Comparison of ENCODE assay signal across 23 cellular contexts in genomic region chr6:42391441-42391840, GRCh38.
DNase-seq lines count a peak whose midpoint lies in the region; ATAC-seq lines count a peak whose summit lies in the region.
"Had no signal": no experiment of that assay in that cellular context is flagged by ENCODE, and none has a peak within 500 bp of the region (broad histone marks: within the 10 kb centered on the region; RNA-seq: fewer than 3 reads in every experiment).

No MANE protein-coding gene starts in this region.

- H3K9ac ChIP-seq in trophoblast cell (ENCODE audit: low read length), result no peak overlapping the region
- H3K9ac ChIP-seq: BLaER1 treated with 17β-estradiol and CSF1 and Interleukin-3, amounts not matched to agents 10 nM and 100 nM; parathyroid adenoma had no signal

- peaks cover 8% of the 10 kb centered on the region for H3K36me3 Mint-ChIP-seq in T-helper 2 cell treated with Interferon-gamma antibody and Interleukin-4, amounts not matched to agents 5 μg/mL and 100 μg/mL, for 36 hours (ENCODE audit: low read depth)
- H3K36me3 Mint-ChIP-seq in T-cell, result peaks cover 3% of the 10 kb centered on the region
- peaks cover 3% of the 10 kb centered on the region for H3K36me3 Mint-ChIP-seq in activated naive CD8-positive, alpha-beta T cell treated with anti-CD3 and anti-CD28 coated beads, Interleukin-2, amount 10 ng/mL, durations not matched to agents 7 days and 5 days

- H3K27ac Mint-ChIP-seq in T-helper 2 cell treated with Interferon-gamma antibody and Interleukin-4, amounts not matched to agents 5 μg/mL and 100 μg/mL, for 36 hours, result peak overlapping the region; percentile 96
- H3K27ac Mint-ChIP-seq in T-cell, result peak overlapping the region; percentile 99 to 100
- peak overlapping the region; percentile 96 for H3K27ac Mint-ChIP-seq in activated naive CD8-positive, alpha-beta T cell treated with anti-CD3 and anti-CD28 coated beads, Interleukin-2, amount 10 ng/mL, durations not matched to agents 7 days and 5 days
- H3K27ac Mint-ChIP-seq: GM23338 had no signal

- H3K14ac ChIP-seq in trophoblast cell (ENCODE audit: low read length), result no peak overlapping the region

- H4K12ac ChIP-seq in trophoblast cell (ENCODE audit: low read depth, low read length), result no peak overlapping the region

- H4K8ac ChIP-seq in trophoblast cell (ENCODE audit: low read depth, low read length), result no peak overlapping the region

- POLR2A ChIA-PET in T-cell (lab: Charles Lee), result interaction anchor here (0.6 to 1.0 kb wide), 3 partner anchors 9 to 143 kb away, joined by 3 read pairs; no protein-coding TSS in a partner anchor
- POLR2A ChIA-PET in activated naive CD8-positive, alpha-beta T cell treated with anti-CD3 and anti-CD28 coated beads, Interleukin-2, amount 10 ng/mL, durations not matched to agents 7 days and 5 days (lab: Charles Lee), result interaction anchor here (1.5 to 4.1 kb wide), 5 partner anchors 12 to 60 kb away, joined by 3 to 35 read pairs (median 23); partner anchors contain the start of gene TRERF1

- H2BK5ac ChIP-seq in trophoblast cell (ENCODE audit: low read depth, low read length, poor library complexity), result no peak overlapping the region

- no peaks in the 10 kb centered on the region for H3K27me3 ChIP-seq in trophoblast cell (ENCODE audit: insufficient read depth, low read length)
- H3K27me3 ChIP-seq: BLaER1 treated with 17β-estradiol and CSF1 and Interleukin-3, amounts not matched to agents 10 nM and 100 nM; body of pancreas; transverse colon had no signal

- H3K27me3 Mint-ChIP-seq in T-helper 2 cell treated with Interferon-gamma antibody and Interleukin-4, amounts not matched to agents 5 μg/mL and 100 μg/mL, for 36 hours (ENCODE audit: low read depth), result no peaks in the 10 kb centered on the region
- no peaks in the 10 kb centered on the region for H3K27me3 Mint-ChIP-seq in T-cell
- H3K27me3 Mint-ChIP-seq in activated naive CD8-positive, alpha-beta T cell treated with anti-CD3 and anti-CD28 coated beads, Interleukin-2, amount 10 ng/mL, durations not matched to agents 7 days and 5 days, result no peaks in the 10 kb centered on the region

- no CpG with 5 or more reads among the region's 6 CpGs for WGBS in trophoblast cell (ENCODE audit: extremely low coverage, insufficient coverage, insufficient read length)

- peaks cover 2 to 3% of the 10 kb centered on the region in 2 experiments for H3K4me1 ChIP-seq in trophoblast cell (ENCODE audit: control insufficient read depth in 1 of 2, insufficient read depth in 2 of 2, low read length in 2 of 2)
- H3K4me1 ChIP-seq: parathyroid adenoma had no signal

- H2BK12ac ChIP-seq in trophoblast cell (ENCODE audit: low read length), result no peak overlapping the region

- H2AK5ac ChIP-seq in trophoblast cell (ENCODE audit: low read length), result no peak overlapping the region

- peak overlapping the region; percentile 79 for H3K4me3 Mint-ChIP-seq in T-helper 2 cell treated with Interferon-gamma antibody and Interleukin-4, amounts not matched to agents 5 μg/mL and 100 μg/mL, for 36 hours
- peak overlapping the region in 2 of 3 donors; percentile 38 to 48 for H3K4me3 Mint-ChIP-seq in T-cell
- H3K4me3 Mint-ChIP-seq in activated naive CD8-positive, alpha-beta T cell treated with anti-CD3 and anti-CD28 coated beads, Interleukin-2, amount 10 ng/mL, durations not matched to agents 7 days and 5 days, result peak overlapping the region; percentile 79
- H3K4me3 Mint-ChIP-seq: GM23338 had no signal

- no peak overlapping the region for H3K18ac ChIP-seq in trophoblast cell (ENCODE audit: low read length)

- CTCF ChIA-PET in T-cell (lab: Charles Lee), result interaction anchor here (0.5 to 2.5 kb wide), 4 partner anchors 29 to 1085 kb away, joined by 3 to 13 read pairs (median 6); partner anchors contain the start of gene TRERF1 (in 2 of the 2)

- no peaks in the 10 kb centered on the region for H3K9me3 Mint-ChIP-seq in T-helper 2 cell treated with Interferon-gamma antibody and Interleukin-4, amounts not matched to agents 5 μg/mL and 100 μg/mL, for 36 hours
- H3K9me3 Mint-ChIP-seq in T-cell, result no peaks in the 10 kb centered on the region
- no peaks in the 10 kb centered on the region for H3K9me3 Mint-ChIP-seq in activated naive CD8-positive, alpha-beta T cell treated with anti-CD3 and anti-CD28 coated beads, Interleukin-2, amount 10 ng/mL, durations not matched to agents 7 days and 5 days
- H3K9me3 Mint-ChIP-seq: GM23338 had no signal

- no peaks in the 10 kb centered on the region for H3K36me3 ChIP-seq in trophoblast cell (ENCODE audit: control insufficient read depth in 1 of 2, insufficient read depth in 2 of 2, low read length in 2 of 2)
- H3K36me3 ChIP-seq: left ventricle myocardium inferior, transverse colon had no signal

- peaks cover 71% of the 10 kb centered on the region for H3K4me1 Mint-ChIP-seq in T-helper 2 cell treated with Interferon-gamma antibody and Interleukin-4, amounts not matched to agents 5 μg/mL and 100 μg/mL, for 36 hours (ENCODE audit: low read depth)
- H3K4me1 Mint-ChIP-seq in T-cell, result peaks cover 98 to 99% (median 99%) of the 10 kb centered on the region in 3 donors
- peaks cover 69% of the 10 kb centered on the region for H3K4me1 Mint-ChIP-seq in activated naive CD8-positive, alpha-beta T cell treated with anti-CD3 and anti-CD28 coated beads, Interleukin-2, amount 10 ng/mL, durations not matched to agents 7 days and 5 days

- ATAC-seq in T-cell (replicated peaks in 1 of 4), result no peak
- no peak for ATAC-seq in activated naive CD8-positive, alpha-beta T cell treated with anti-CD3 and anti-CD28 coated beads, Interleukin-2, amount 10 ng/mL, durations not matched to agents 7 days and 5 days (ENCODE audit: low read depth)
- ATAC-seq in GM19397 (IDR thresholded peaks at IDR 0.05; ENCODE audit: unreplicated experiment), result no peak
- no peak for ATAC-seq in GM18870 (IDR thresholded peaks at IDR 0.05; ENCODE audit: unreplicated experiment)
- ATAC-seq: body of pancreas, GM23338, HepG2 had no signal

- no peak overlapping the region for H3K27ac ChIP-seq in trophoblast cell (ENCODE audit: low read depth, low read length)
- H3K27ac ChIP-seq: BLaER1 treated with 17β-estradiol and CSF1 and Interleukin-3, amounts not matched to agents 10 nM and 100 nM; body of pancreas; left ventricle myocardium inferior; parathyroid adenoma had no signal

- no peak overlapping the region for H3K4me3 ChIP-seq in trophoblast cell (ENCODE audit: low read depth, low read length)
- H3K4me3 ChIP-seq: BLaER1 treated with 17β-estradiol and CSF1 and Interleukin-3, amounts not matched to agents 10 nM and 100 nM; body of pancreas; GM23338; left ventricle myocardium inferior; transverse colon had no signal

- H3K79me1 ChIP-seq in trophoblast cell (ENCODE audit: low read length), result no peaks in the 10 kb centered on the region

- no peak for DNase-seq in T-helper 2 cell treated with Interferon-gamma antibody and Interleukin-4, amounts not matched to agents 5 μg/mL and 100 μg/mL, for 36 hours (ENCODE audit: low spot score)
- DNase-seq in T-helper 2 cell, result no peak
- no peak for DNase-seq in T-cell
- DNase-seq in activated naive CD8-positive, alpha-beta T cell treated with anti-CD3 and anti-CD28 coated beads, Interleukin-2, amount 10 ng/mL, durations not matched to agents 7 days and 5 days, result no peak
- peak; percentile 63 to 75 for DNase-seq in trophoblast cell
- no peak for DNase-seq in dedifferentiated amniotic fluid mesenchymal stem cell (ENCODE audit: extremely low spot score)
- DNase-seq: 8988T; activated CD4-positive, CD25-positive, alpha-beta regulatory T cell treated with anti-CD3 and anti-CD28 coated beads, Interleukin-2, amount 50 U/mL, for 72 hours; activated gamma-delta T cell; body of pancreas; cortex of kidney; left ventricle myocardium inferior; NCI-H146; SIG-M5; stimulated activated CD4-positive, alpha-beta T cell treated with anti-CD3 and anti-CD28 coated beads, Interleukin-4, amount 100 ng/mL, for 24 hours; T-helper 9 cell; transverse colon had no signal

- H2BK120ac ChIP-seq in trophoblast cell (ENCODE audit: insufficient read depth, low read length, poor library complexity), result no peak overlapping the region

- no peak overlapping the region for H2AFZ ChIP-seq in trophoblast cell (ENCODE audit: insufficient read depth, low read length, poor library complexity)
- H2AFZ ChIP-seq: GM23338, parathyroid adenoma had no signal

- H3K23ac ChIP-seq in trophoblast cell (ENCODE audit: low read length), result no peak overlapping the region

- peaks cover 4% of the 10 kb centered on the region for H3K9me3 ChIP-seq in trophoblast cell (ENCODE audit: insufficient read depth, low read depth, low read length)
- H3K9me3 ChIP-seq: BLaER1 treated with 17β-estradiol and CSF1 and Interleukin-3, amounts not matched to agents 10 nM and 100 nM; body of pancreas; left ventricle myocardium inferior; transverse colon had no signal

- no peak overlapping the region for H3K4me2 ChIP-seq in trophoblast cell (ENCODE audit: low read length)

- H4K91ac ChIP-seq in trophoblast cell (ENCODE audit: low read depth, low read length), result no peak overlapping the region

- H3K79me2 ChIP-seq in trophoblast cell (ENCODE audit: control insufficient read depth, insufficient read depth, low read length, poor library complexity), result no peaks in the 10 kb centered on the region

- H3K4ac ChIP-seq in trophoblast cell (ENCODE audit: low read depth, low read length), result no peak overlapping the region

Comparison
In these comparisons a context has a peak if more than half of its experiments do, and no peak if none do; other contexts are left out.
1. DNase-seq: peak in trophoblast cell (2 of 2); none in T-helper 2 cell treated with Interferon-gamma antibody and Interleukin-4, amounts not matched to agents 5 μg/mL and 100 μg/mL, for 36 hours (single experiment), T-helper 2 cell (0 of 5), T-cell (0 of 34), activated naive CD8-positive, alpha-beta T cell treated with anti-CD3 and anti-CD28 coated beads, Interleukin-2, amount 10 ng/mL, durations not matched to agents 7 days and 5 days (single experiment) and dedifferentiated amniotic fluid mesenchymal stem cell (single experiment).
2. Peak in every context shown above with its lines, with median percentiles within 50 percentile points of each other: H3K27ac Mint-ChIP-seq and H3K4me3 Mint-ChIP-seq.